ENCODE assay signal across 1 cellular context in genomic region chr2:136115183-136115751, GRCh38.
A peak's percentile ranks its signal among the peaks of the same experiment; 100 is the strongest.
TF ChIP-seq lines count a peak whose summit lies in the region.

No MANE protein-coding gene starts in this region.

TF ChIP-seq in GM12878, 131 proteins besides CTCF, POLR2A, EP300 and RAD21 (continued from another document):
- TF ChIP-seq ZBTB4 (CRISPR knock-in tag; IDR thresholded peaks at IDR 0.05) (no peak), PKNOX1 (IDR thresholded peaks at IDR 0.05) (0 out of 2 replicates have a peak, but pooled peaks have one; percentile 33), POLR2AphosphoS5 (IDR thresholded peaks at IDR 0.05; ENCODE audit: low read length) (peak; percentile 33; the same call in 1 of the 2 replicates), BRCA1 (IDR thresholded peaks at IDR 0.05; ENCODE audit: low read depth, low read length) (no peak; the same call in 1 of the 2 replicates), CBX5 (IDR thresholded peaks at IDR 0.05; ENCODE audit: low read depth) (no peak), IRF4 (IDR thresholded peaks at IDR 0.05; ENCODE audit: low read depth, low read length) (no peak), CBFB (IDR thresholded peaks at IDR 0.05; ENCODE audit: low read depth) (no peak), HDGF (IDR thresholded peaks at IDR 0.05) (peak; percentile 75; the same call in 1 of the 2 replicates), IKZF2 (IDR thresholded peaks at IDR 0.05) (peak in 1 of 2 experiments; percentile 65; a peak in 2 of 4 replicates), HDAC6 (IDR thresholded peaks at IDR 0.05; ENCODE audit: unreplicated experiment) (no peak), MEF2A (IDR thresholded peaks at IDR 0.05; ENCODE audit: insufficient read depth, low read depth, low read length) (no peak), NR2C1 (IDR thresholded peaks at IDR 0.05) (no peak), NKRF (conservative IDR thresholded peaks at IDR 0.05) (peak; percentile 16), BCL3 (IDR thresholded peaks at IDR 0.05; ENCODE audit: borderline replicate concordance, insufficient read depth, low read depth, low read length, poor library complexity, severe bottlenecking) (no peak), DPF2 (IDR thresholded peaks at IDR 0.05) (0 out of 2 replicates have a peak, but pooled peaks have one; percentile 22), TCF3 (IDR thresholded peaks at IDR 0.05; ENCODE audit: borderline replicate concordance, insufficient read depth, low read depth, low read length) (no peak), USF2 (IDR thresholded peaks at IDR 0.05; ENCODE audit: borderline replicate concordance, low read depth, low read length) (no peak; the same call in 1 of the 2 replicates), GABPA (IDR thresholded peaks at IDR 0.05; ENCODE audit: low read depth) (no peak), ZNF592 (IDR thresholded peaks at IDR 0.05) (no peak)
